ENCODE assay signal across 32 cellular contexts in the genomic region with DNA sequence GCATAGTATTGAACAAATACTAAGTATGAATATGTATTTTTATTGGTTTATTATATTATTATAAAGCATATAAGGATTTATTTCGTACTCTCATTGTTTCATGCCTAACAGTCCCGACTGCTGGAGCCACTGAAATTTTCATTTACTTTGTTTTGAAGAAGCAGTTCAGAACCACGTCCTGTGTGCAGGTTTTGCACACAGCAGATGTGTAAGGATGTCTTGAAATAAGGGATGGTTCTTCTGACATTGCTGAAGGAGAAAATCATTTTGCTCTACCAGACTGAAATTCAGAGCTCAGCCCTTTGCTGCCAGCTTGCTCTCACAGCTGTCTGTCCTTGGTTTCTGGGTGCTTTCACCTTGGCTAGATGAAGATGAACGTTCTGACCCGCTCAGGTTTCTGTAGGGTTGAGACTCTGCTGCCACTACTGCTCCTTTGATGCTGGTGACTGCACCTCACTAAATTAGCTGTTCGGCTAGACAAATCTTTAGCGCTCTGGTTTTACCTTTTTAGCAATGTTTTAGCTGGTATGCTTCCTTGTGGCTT.
"Had no signal": no experiment of that assay in that cellular context is flagged by ENCODE, and none has a peak within 500 bp of the region (broad histone marks: within the 10 kb centered on the region; RNA-seq: fewer than 3 reads in every experiment).

No MANE protein-coding gene starts in this region.

- H3K9me3 Mint-ChIP-seq: activated naive CD4-positive, alpha-beta T cell treated with anti-CD3 and anti-CD28 coated beads, Interleukin-2, amount 50 U/mL, for 72 hours; activated T-helper 2 cell treated with anti-CD3 and anti-CD28 coated beads, Interferon-gamma antibody, Interleukin-2, Interleukin-4, amounts not matched to agents 10 μg/mL and 5 μg/mL and 100 μg/mL, durations not matched to agents 14 hours and 24 hours and 36 hours; effector memory CD8-positive, alpha-beta T cell; nephron progenitor cell; stimulated activated memory B cell treated with anti-CD40 and anti-IgM and Interleukin-4, amounts not matched to agents 10 μg/mL and 1 μg/mL and 100 μg/mL, for 72 hours; stimulated activated naive CD8-positive, alpha-beta T cell treated with anti-CD3 and anti-CD28 coated beads, Interleukin-15, amount 100 ng/mL, for 72 hours had no signal

- H3K4me2 ChIP-seq: hepatocyte had no signal

- H3K27me3 Mint-ChIP-seq: effector memory CD8-positive, alpha-beta T cell; progenitor cell of endocrine pancreas; stimulated activated memory B cell treated with anti-CD40 and anti-IgM and Interleukin-4, amounts not matched to agents 10 μg/mL and 1 μg/mL and 100 μg/mL, for 72 hours; stimulated activated naive CD8-positive, alpha-beta T cell treated with anti-CD3 and anti-CD28 coated beads, Interleukin-15, amount 100 ng/mL, for 72 hours; T-helper 17 cell had no signal

- H2AFZ ChIP-seq: hepatocyte had no signal

- H3K27ac ChIP-seq: body of pancreas, cardiac muscle cell, hepatocyte, tibial artery had no signal

- H3K4me3 Mint-ChIP-seq: nephron progenitor cell; stimulated activated memory B cell treated with anti-CD40 and anti-IgM and Interleukin-4, amounts not matched to agents 10 μg/mL and 1 μg/mL and 100 μg/mL, for 72 hours; stimulated activated naive CD8-positive, alpha-beta T cell treated with anti-CD3 and anti-CD28 coated beads, Interleukin-15, amount 100 ng/mL, for 72 hours had no signal

- H3K36me3 ChIP-seq: adrenal gland, cardiac muscle cell, gastroesophageal sphincter, ovary, sigmoid colon had no signal

- H3K27ac Mint-ChIP-seq: activated T-helper 2 cell treated with anti-CD3 and anti-CD28 coated beads, Interferon-gamma antibody, Interleukin-2, Interleukin-4, amounts not matched to agents 10 μg/mL and 5 μg/mL and 100 μg/mL, durations not matched to agents 14 hours and 24 hours and 36 hours; stimulated activated memory B cell treated with anti-CD40 and anti-IgM and Interleukin-4, amounts not matched to agents 10 μg/mL and 1 μg/mL and 100 μg/mL, for 72 hours; T-helper 17 cell had no signal

- H3K27me3 ChIP-seq: adrenal gland, body of pancreas, cardiac muscle cell, gastroesophageal sphincter, hepatocyte, ovary, sigmoid colon, tibial artery had no signal

- H3K4me3 ChIP-seq: adrenal gland, body of pancreas, cardiac muscle cell, gastroesophageal sphincter, hepatocyte, mucosa of descending colon, ovary, sigmoid colon, tibial artery had no signal

- ATAC-seq: activated naive CD4-positive, alpha-beta T cell treated with anti-CD3 and anti-CD28 coated beads, Interleukin-2, amount 50 U/mL, for 72 hours; body of pancreas; stimulated activated memory B cell treated with anti-CD40 and anti-IgM and Interleukin-4, amounts not matched to agents 10 μg/mL and 1 μg/mL and 100 μg/mL, for 72 hours; stimulated activated naive CD8-positive, alpha-beta T cell treated with anti-CD3 and anti-CD28 coated beads, Interleukin-15, amount 100 ng/mL, for 72 hours; T-helper 17 cell had no signal

- DNase-seq: activated CD4-positive, alpha-beta T cell treated with anti-CD3 and anti-CD28 coated beads for 1 hour; activated CD4-positive, alpha-beta T cell treated with anti-CD3 and anti-CD28 coated beads, Interleukin-2, amount 50 U/mL, for 4 hours; activated CD8-positive, alpha-beta memory T cell treated with anti-CD3 and anti-CD28 coated beads, Interleukin-2, amount 50 U/mL, for 48 hours; activated naive CD4-positive, alpha-beta T cell; activated T-cell treated with anti-CD3 and anti-CD28 coated beads, Interleukin-2, amount 50 U/mL, for 48 hours; adrenal gland; aorta; body of pancreas; cortex of kidney; effector memory CD8-positive, alpha-beta T cell; erythroblast; islet precursor cell; left ventricle myocardium superior; mucosa of descending colon; nephron progenitor cell; ovary; retina; sigmoid colon; small intestine; stimulated activated CD4-positive, alpha-beta T cell treated with anti-CD3 and anti-CD28 coated beads, Interleukin-4, amount 100 ng/mL, for 4 hours; stimulated activated CD8-positive, alpha-beta memory T cell treated with anti-CD3 and anti-CD28 coated beads, Interleukin-4, amount 100 ng/mL, for 48 hours; stimulated activated naive CD8-positive, alpha-beta T cell treated with anti-CD3 and anti-CD28 coated beads, Interleukin-15, amount 100 ng/mL, for 72 hours; T-helper 17 cell; T1000; tibial artery had no signal

- H3K9me3 ChIP-seq: adrenal gland, body of pancreas, gastroesophageal sphincter, mucosa of descending colon, ovary, sigmoid colon, tibial artery had no signal
